ENCODE assay signal across 1 cellular context in genomic region chr3:186700267-186700666, GRCh38.
A peak's percentile ranks its signal among the peaks of the same experiment; 100 is the strongest.
TF ChIP-seq lines count a peak whose summit lies in the region.

No MANE protein-coding gene starts in this region.

TF ChIP-seq in K562, 482 proteins besides CTCF, POLR2A, EP300 and RAD21 (continued from another document and continues in another):
- TF ChIP-seq BRD9 (IDR thresholded peaks at IDR 0.05; ENCODE audit: low read depth, partially characterized antibody) (peak; percentile 67), ZNF384 (IDR thresholded peaks at IDR 0.05; ENCODE audit: low read depth, low read length) (peak; percentile 92), IRF1 (CRISPR knock-in tag; IDR thresholded peaks at IDR 0.05; ENCODE audit: borderline replicate concordance) (no peak), SMARCA4 (IDR thresholded peaks at IDR 0.05) (peak; percentile 96), ARID4B (CRISPR knock-in tag; IDR thresholded peaks at IDR 0.05) (no peak), VEZF1 (CRISPR knock-in tag; IDR thresholded peaks at IDR 0.05) (no peak), ZNF280B (CRISPR knock-in tag; IDR thresholded peaks at IDR 0.05) (no peak), ATF1 (CRISPR knock-in tag; IDR thresholded peaks at IDR 0.05) (no peak), ATF1 (tag; IDR thresholded peaks at IDR 0.05) (peak; percentile 40; the same call in 1 of the 2 replicates), ETV1 (tag; conservative IDR thresholded peaks at IDR 0.05; ENCODE audit: low read depth) (no peak), ZNF140 (CRISPR knock-in tag; IDR thresholded peaks at IDR 0.05) (no peak), ZNF785 (CRISPR knock-in tag; IDR thresholded peaks at IDR 0.05) (no peak), HDAC1 (IDR thresholded peaks at IDR 0.05) (peak; percentile 39 to 98; a peak in 3 of 4 replicates), RBM17 (IDR thresholded peaks at IDR 0.05; ENCODE audit: borderline replicate concordance, low read depth, low read length) (no peak), SLC30A9 (CRISPR knock-in tag; IDR thresholded peaks at IDR 0.05) (no peak), NBN (IDR thresholded peaks at IDR 0.05; ENCODE audit: low read depth) (peak; percentile 79; the same call in 1 of the 2 replicates), FOXM1 (IDR thresholded peaks at IDR 0.05; ENCODE audit: low read depth) (peak; percentile 71; the same call in 1 of the 2 replicates), FOXM1 (CRISPR knock-in tag; IDR thresholded peaks at IDR 0.05; ENCODE audit: low read depth) (no peak), SNAPC5 (CRISPR knock-in tag; IDR thresholded peaks at IDR 0.05) (no peak), SMAD4 (CRISPR knock-in tag; conservative IDR thresholded peaks at IDR 0.05) (0 out of 2 replicates have a peak, but pooled peaks have one; percentile 44), TAF1 (IDR thresholded peaks at IDR 0.05; ENCODE audit: control insufficient read depth, extremely low read depth, insufficient read depth, low read length, severe bottlenecking) (no peak), ZBTB49 (CRISPR knock-in tag; IDR thresholded peaks at IDR 0.05; ENCODE audit: borderline replicate concordance) (no peak), ZNF79 (CRISPR knock-in tag; IDR thresholded peaks at IDR 0.05; ENCODE audit: low read depth) (no peak), NR2C1 (IDR thresholded peaks at IDR 0.05) (no peak), NR2C1 (tag; IDR thresholded peaks at IDR 0.05) (no peak), RUNX1 (IDR thresholded peaks at IDR 0.05; ENCODE audit: low read depth) (no peak), NRF1 (conservative IDR thresholded peaks at IDR 0.05 in 1 of 2, IDR thresholded peaks at IDR 0.05 in 1 of 2) (no peak), SMAD1 (IDR thresholded peaks at IDR 0.05; ENCODE audit: low read depth, low read length, partially characterized antibody) (no peak), MBD2 (IDR thresholded peaks at IDR 0.05; ENCODE audit: borderline replicate concordance, low read depth) (no peak), HCFC1 (IDR thresholded peaks at IDR 0.05; ENCODE audit: low read depth, low read length) (no peak), ZNF174 (CRISPR knock-in tag; IDR thresholded peaks at IDR 0.05) (no peak), ETS2 (tag; IDR thresholded peaks at IDR 0.05; ENCODE audit: borderline replicate concordance, poor library complexity, severe bottlenecking) (no peak), HIVEP1 (CRISPR knock-in tag; IDR thresholded peaks at IDR 0.05) (no peak), SRSF3 (IDR thresholded peaks at IDR 0.05; ENCODE audit: insufficient read depth, low read length) (no peak), EGR1 (conservative IDR thresholded peaks at IDR 0.05) (peak; percentile 33; the same call in 1 of the 2 replicates), CCNT2 (IDR thresholded peaks at IDR 0.05; ENCODE audit: borderline replicate concordance, extremely low read depth, insufficient read length, low read depth, low read length) (peak; percentile 59), KLF1 (tag; IDR thresholded peaks at IDR 0.05) (no peak), DPF2 (IDR thresholded peaks at IDR 0.05) (peak; percentile 99), GMEB1 (CRISPR knock-in tag; IDR thresholded peaks at IDR 0.05) (no peak), ETV6 (IDR thresholded peaks at IDR 0.05; ENCODE audit: borderline replicate concordance in 1 of 2, low read depth in 2 of 2, low read length in 1 of 2) (no peak; a peak in 1 of 4 replicates), ETV6 (CRISPR knock-in tag; IDR thresholded peaks at IDR 0.05; ENCODE audit: borderline replicate concordance) (no peak), CBFB (CRISPR knock-in tag; IDR thresholded peaks at IDR 0.05) (no peak), MCM5 (IDR thresholded peaks at IDR 0.05; ENCODE audit: low read depth) (no peak), ZEB2 (IDR thresholded peaks at IDR 0.05) (peak; percentile 92), CHD1 (IDR thresholded peaks at IDR 0.05; ENCODE audit: low read length) (no peak), ZNF766 (CRISPR knock-in tag; conservative IDR thresholded peaks at IDR 0.05) (peak; percentile 69), ATF4 (CRISPR knock-in tag; IDR thresholded peaks at IDR 0.05) (no peak), RB1 (IDR thresholded peaks at IDR 0.05; ENCODE audit: low read depth) (no peak), CHD4 (IDR thresholded peaks at IDR 0.05; ENCODE audit: insufficient read depth, insufficient replicate concordance, low read depth, low read length, poor library complexity, severe bottlenecking) (no peak), NEUROD1 (IDR thresholded peaks at IDR 0.05; ENCODE audit: borderline replicate concordance, low read depth, low read length, partially characterized antibody) (peak; percentile 30), TAF15 (IDR thresholded peaks at IDR 0.05; ENCODE audit: low read depth, low read length) (no peak), KLF6 (CRISPR knock-in tag; IDR thresholded peaks at IDR 0.05; ENCODE audit: borderline replicate concordance) (no peak), POLR2AphosphoS2 (IDR thresholded peaks at IDR 0.05; ENCODE audit: low read length) (no peak), HDGF (IDR thresholded peaks at IDR 0.05) (no peak), HES1 (IDR thresholded peaks at IDR 0.05; ENCODE audit: low read depth) (peak; percentile 59), TSC22D4 (tag; IDR thresholded peaks at IDR 0.05) (no peak)
